Comparison of ENCODE assay signal across 21 cellular contexts in the genomic region with DNA sequence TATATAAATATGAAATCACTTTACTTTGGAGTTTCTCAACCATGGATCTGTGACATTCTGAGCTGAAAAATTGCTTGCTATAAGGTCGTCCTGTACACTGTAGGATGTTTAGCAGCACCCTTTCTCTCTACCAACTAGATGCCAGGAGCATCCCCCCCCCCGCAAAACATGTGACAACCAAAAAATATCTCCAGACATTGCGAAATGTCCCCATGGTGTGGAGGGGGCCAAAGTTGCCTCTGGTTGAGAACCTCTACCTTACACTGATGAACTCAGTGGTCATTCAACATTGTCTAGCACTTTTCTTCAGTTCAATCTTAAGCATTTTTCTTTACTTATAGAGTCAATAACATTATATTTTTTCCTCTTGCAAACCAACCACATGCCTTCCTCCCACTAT. TPM values are rescaled to one million over a fixed set of nuclear protein-coding genes. Genes with fewer than 3 reads are reported as not detected.
"Had no signal": no experiment of that assay in that cellular context is flagged by ENCODE, and none has a peak within 500 bp of the region (broad histone marks: within the 10 kb centered on the region; RNA-seq: fewer than 3 reads in every experiment).

No MANE protein-coding gene starts in this region.

- H3K4me2 ChIP-seq: SK-N-SH had no signal

- H3K27me3 ChIP-seq: brain microvascular endothelial cell, cardiac muscle cell, Peyer's patch, SJCRH30 had no signal

- H3K36me3 ChIP-seq: brain microvascular endothelial cell, cardiac muscle cell, Peyer's patch, SJCRH30 had no signal

- DNase-seq: activated CD4-positive, alpha-beta T cell treated with anti-CD3 and anti-CD28 coated beads, Interleukin-2, amount 50 U/mL, for 1 hour; activated CD4-positive, CD25-positive, alpha-beta regulatory T cell; activated CD8-positive, alpha-beta memory T cell treated with anti-CD3 and anti-CD28 coated beads, Interleukin-2, amount 10 ng/mL, durations not matched to agents 7 days and 5 days; activated naive CD4-positive, alpha-beta T cell treated with anti-CD3 and anti-CD28 coated beads, Interleukin-2, amount 50 U/mL, for 16 hours; activated T-cell treated with anti-CD3 and anti-CD28 coated beads, Interleukin-2, amount 50 U/mL, for 4 hours; brain microvascular endothelial cell; cerebellar nuclear complex; MM.1S; NCI-H1105; NCI-H1436; NCI-H1694 treated with DMSO at 0.1 percent for 48 hours; NCI-H2029 treated with DMSO at 0.1 percent for 48 hours; NCI-H510A treated with DMSO at 0.1 percent for 48 hours; Peyer's patch; Right ventricle myocardium superior; SJCRH30; SK-N-SH; T-helper 1 cell had no signal

- H3K27ac ChIP-seq: brain microvascular endothelial cell, cardiac muscle cell, Peyer's patch, RWPE1, SJCRH30, VCaP had no signal

- ATAC-seq: activated CD8-positive, alpha-beta memory T cell treated with anti-CD3 and anti-CD28 coated beads, Interleukin-2, amount 10 ng/mL, durations not matched to agents 7 days and 5 days; activated T-cell treated with anti-CD3 and anti-CD28 coated beads, Interleukin-2, amount 50 U/mL, for 4 hours had no signal

- H3K9me3 ChIP-seq: Peyer's patch, SJCRH30, SK-N-SH had no signal

- H3K9ac ChIP-seq: SK-N-SH had no signal

- H3K27me3 Mint-ChIP-seq: activated CD8-positive, alpha-beta memory T cell treated with anti-CD3 and anti-CD28 coated beads, Interleukin-2, amount 10 ng/mL, durations not matched to agents 7 days and 5 days had no signal

- H3K4me3 Mint-ChIP-seq: activated CD8-positive, alpha-beta memory T cell treated with anti-CD3 and anti-CD28 coated beads, Interleukin-2, amount 10 ng/mL, durations not matched to agents 7 days and 5 days; activated T-cell treated with anti-CD3 and anti-CD28 coated beads, Interleukin-2, amount 50 U/mL, for 4 hours had no signal

- H3K4me3 ChIP-seq: cardiac muscle cell, Peyer's patch, SJCRH30 had no signal

- H3K4me1 ChIP-seq: Peyer's patch, SJCRH30 had no signal

RNA-seq across cellular contexts. Expression of a gene that starts 9.2 kb away (rescaled TPM):
- total RNA-seq: cardiac muscle cell, Right ventricle myocardium superior, SJCRH30 had no signal
- polyA plus RNA-seq: cardiac muscle cell, SK-N-SH had no signal
